22 cellular contexts compared by ENCODE assay signal in genomic region chr21:34648739-34649297, GRCh38. TPM values are rescaled to one million over a fixed set of nuclear protein-coding genes. Genes with fewer than 3 reads are reported as not detected.
"Had no signal": no experiment of that assay in that cellular context is flagged by ENCODE, and none has a peak within 500 bp of the region (broad histone marks: within the 10 kb centered on the region; RNA-seq: fewer than 3 reads in every experiment).

No MANE protein-coding gene starts in this region.

- ATAC-seq: activated CD8-positive, alpha-beta T cell treated with anti-CD3 and anti-CD28 coated beads for 36 hours; activated naive CD4-positive, alpha-beta T cell treated with anti-CD3 and anti-CD28 coated beads, Interleukin-2, amount 50 U/mL, for 72 hours; effector memory CD8-positive, alpha-beta T cell; esophagus mucosa; naive thymus-derived CD8-positive, alpha-beta T cell; stimulated activated memory B cell treated with anti-CD40 and anti-IgM and Interleukin-4, amounts not matched to agents 10 μg/mL and 1 μg/mL and 100 μg/mL, for 72 hours had no signal

- H3K27ac ChIP-seq: breast epithelium, colonic mucosa, dorsolateral prefrontal cortex, left ventricle myocardium inferior, neural progenitor cell, sigmoid colon, thoracic aorta had no signal

- H3K9me3 ChIP-seq: colonic mucosa, thoracic aorta had no signal

- H3K4me3 ChIP-seq: breast epithelium, colonic mucosa, dorsolateral prefrontal cortex, left ventricle myocardium inferior, neural progenitor cell, sigmoid colon, smooth muscle cell, thoracic aorta had no signal

- H3K4me1 ChIP-seq: breast epithelium, colonic mucosa, neural progenitor cell, sigmoid colon had no signal

- H3K27me3 ChIP-seq: breast epithelium, colonic mucosa had no signal

- DNase-seq: activated CD4-positive, alpha-beta T cell treated with anti-CD3 and anti-CD28 coated beads, Interleukin-2, amount 10 ng/mL, durations not matched to agents 24 days and 14 days; activated CD8-positive, alpha-beta T cell treated with anti-CD3 and anti-CD28 coated beads for 36 hours; activated T-cell treated with anti-CD3 and anti-CD28 coated beads, Interleukin-2, amount 50 U/mL, for 1 hour; colonic mucosa; dorsolateral prefrontal cortex; effector memory CD8-positive, alpha-beta T cell; glutamatergic neuron; hippocampal formation; kidney glomerular epithelial cell; left ventricle myocardium inferior; naive thymus-derived CD8-positive, alpha-beta T cell; sigmoid colon; stimulated activated CD4-positive, alpha-beta T cell treated with anti-CD3 and anti-CD28 coated beads, Interleukin-15, amount 100 ng/mL, for 24 hours had no signal

- H3K36me3 ChIP-seq: breast epithelium, colonic mucosa, left ventricle myocardium inferior, neural progenitor cell, sigmoid colon, thoracic aorta had no signal

RNA-seq across cellular contexts. Expression of gene CLIC6, which starts 20.0 kb away (rescaled TPM):
- total RNA-seq: activated CD4-positive, alpha-beta T cell treated with anti-CD3 and anti-CD28 coated beads, Interleukin-2, amount 10 ng/mL, durations not matched to agents 24 days and 14 days; endothelial cell of umbilical vein; lung microvascular endothelial cell had no signal
- polyA plus RNA-seq: endothelial cell of umbilical vein, smooth muscle cell had no signal
